In the genomic region with DNA sequence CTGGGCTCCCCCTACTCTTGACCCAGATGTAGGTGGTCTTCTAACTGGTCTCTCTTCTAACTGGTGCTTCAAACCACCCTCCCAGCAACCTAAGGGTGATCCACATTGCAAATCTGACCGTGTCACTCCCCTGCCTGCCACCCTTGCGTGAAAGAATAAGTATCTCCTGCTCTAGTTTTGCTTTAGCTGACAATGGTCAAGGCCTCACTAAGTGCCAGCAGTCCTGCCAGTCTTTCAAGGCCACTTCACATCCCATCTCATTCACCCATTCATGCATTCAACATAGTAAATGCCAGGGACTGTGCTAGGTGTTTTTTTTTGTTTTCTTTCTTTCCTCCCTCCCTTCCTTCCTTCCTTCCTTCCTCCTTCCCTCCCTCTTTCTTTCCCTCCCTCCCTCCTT, we compare ENCODE assay signal across 24 cellular contexts. TPM values are rescaled to one million over a fixed set of nuclear protein-coding genes. Genes with fewer than 3 reads are reported as not detected.
A peak's percentile ranks its signal among the peaks of the same experiment; 100 is the strongest.
DNase-seq lines count a peak whose midpoint lies in the region; ATAC-seq, FAIRE-seq and TF ChIP-seq lines count a peak whose summit lies in the region.
"Had no signal": no experiment of that assay in that cellular context is flagged by ENCODE, and none has a peak within 500 bp of the region (broad histone marks: within the 10 kb centered on the region; RNA-seq: fewer than 3 reads in every experiment).

No MANE protein-coding gene starts in this region.

- H4K20me1 ChIP-seq in H1 (replicated peaks in 1 of 2; ENCODE audit: control insufficient read depth in 1 of 2, insufficient read depth in 2 of 2, low read length in 2 of 2), result peaks cover 0 to 6% of the 10 kb centered on the region in 2 experiments

- H3K14ac ChIP-seq in H1 (ENCODE audit: insufficient read length), result no peak overlapping the region

- H3K4me3 ChIP-seq in HEK293 (ENCODE audit: low read depth, low read length), result no peak overlapping the region
- no peak overlapping the region for H3K4me3 ChIP-seq in H1 (ENCODE audit: extremely low read depth in 1 of 4, insufficient read depth in 2 of 4, low read depth in 3 of 4, low read length in 4 of 4)
- H3K4me3 ChIP-seq in thyroid gland (replicated peaks in 1 of 3), result no peak overlapping the region
- H3K4me3 ChIP-seq: A549; BLaER1 treated with 17β-estradiol and CSF1 and Interleukin-3, amounts not matched to agents 10 nM and 100 nM; GM12878; GM23338 had no signal

- no peaks in the 10 kb centered on the region for H3K27me3 Mint-ChIP-seq in CD4-positive, alpha-beta T cell
- H3K27me3 Mint-ChIP-seq: CD4-positive, alpha-beta memory T cell had no signal

- H3K4ac ChIP-seq in H1 (replicated peaks; ENCODE audit: insufficient read length, low read depth, low read length), result no peak overlapping the region

- intact Hi-C loops in CD4-positive, alpha-beta T cell (cut with DNase I, micrococcal nuclease), result no loop called here
- intact Hi-C loops in thyroid gland (cut with DNase I), result no loop called here

- H2BK120ac ChIP-seq in H1 (replicated peaks; ENCODE audit: low read depth, low read length), result no peak overlapping the region

- no peak overlapping the region for H2BK5ac ChIP-seq in H1 (ENCODE audit: low read depth, low read length)

- H3K23me2 ChIP-seq in H1 (ENCODE audit: low read depth, low read length), result peaks cover 5% of the 10 kb centered on the region; the same call in 1 of the 2 replicates

- H4K91ac ChIP-seq in H1 (replicated peaks; ENCODE audit: insufficient read length, low read length), result no peak overlapping the region

- ATAC-seq in CD4-positive, alpha-beta T cell (ENCODE audit: poor library complexity), result no peak
- ATAC-seq: A549, GM12878, GM23338 had no signal

- no peak overlapping the region for H3K18ac ChIP-seq in H1 (ENCODE audit: extremely low read depth, low read length)

- no peaks in the 10 kb centered on the region for H3K9me3 ChIP-seq in CD4-positive, alpha-beta T cell (ENCODE audit: control insufficient read depth, low read length)
- H3K9me3 ChIP-seq in HEK293 (ENCODE audit: control insufficient read depth, insufficient read depth, low read depth, low read length) (no peaks in the 10 kb centered on the region), H1 (ENCODE audit: insufficient read depth in 2 of 2, low read depth in 1 of 2, low read length in 1 of 2) (no peaks in the 10 kb centered on the region), thyroid gland (no peaks in the 10 kb centered on the region)
- H3K9me3 ChIP-seq: A549; BE2C; BLaER1 treated with 17β-estradiol and CSF1 and Interleukin-3, amounts not matched to agents 10 nM and 100 nM had no signal

- no peak overlapping the region for H3K27ac Mint-ChIP-seq in CD4-positive, alpha-beta T cell
- H3K27ac Mint-ChIP-seq: GM23338 had no signal

- H4K8ac ChIP-seq in H1 (ENCODE audit: extremely low read depth, insufficient read depth, low read length), result no peak overlapping the region

- H3K23ac ChIP-seq in H1 (ENCODE audit: insufficient read length), result no peak overlapping the region

- H3K4me1 ChIP-seq in HEK293 (ENCODE audit: control insufficient read depth, insufficient read depth, low read length) (peaks cover 5% of the 10 kb centered on the region; the same call in 1 of the 2 replicates), H1 (replicated peaks in 1 of 4; ENCODE audit: control insufficient read depth in 3 of 4, insufficient read depth in 4 of 4, low read length in 3 of 4) (peaks cover 0 to 10% (median 7%) of the 10 kb centered on the region in 4 experiments; a peak in 5 of 7 replicates), thyroid gland (peaks cover 8 to 28% of the 10 kb centered on the region in 2 donors)

- CTCF ChIA-PET in CD4-positive, alpha-beta T cell (lab: Charles Lee), result interaction anchor here (0.6 kb wide), 1 partner anchor 423 kb away, joined by 3 read pairs; no protein-coding TSS in a partner anchor
- CTCF ChIA-PET in HEK293 (lab: Yijun Ruan, JAX) (interaction anchor here (0.6 to 1.3 kb wide), 2 partner anchors 11 to 73 kb away, joined by 3 read pairs; no protein-coding TSS in a partner anchor), H1 (lab: Charles Lee; ENCODE audit: partially characterized antibody) (interaction anchor here (0.6 to 1.8 kb wide), 4 partner anchors 9 to 27 kb away, joined by 3 to 6 read pairs (median 4); no protein-coding TSS in a partner anchor)

- POLR2A ChIA-PET in CD4-positive, alpha-beta T cell (lab: Charles Lee), result no interaction called here
- POLR2A ChIA-PET in HEK293 (lab: Yijun Ruan, JAX), result no interaction called here
- POLR2A ChIA-PET in H1 (lab: Charles Lee; ENCODE audit: partially characterized antibody), result no interaction called here

- H2BK15ac ChIP-seq in H1 (ENCODE audit: low read length), result no peak overlapping the region

- H3K4me3 Mint-ChIP-seq in CD4-positive, alpha-beta T cell, result peak overlapping the region; percentile 38
- H3K4me3 Mint-ChIP-seq: CD14-positive monocyte, GM23338 had no signal

- H2BK12ac ChIP-seq in H1 (ENCODE audit: low read depth, low read length), result 0 out of 2 replicates have a peak overlapping the region, but pooled peaks have one; percentile 19

- TF ChIP-seq POLR2A in H1 (IDR thresholded peaks at IDR 0.05; ENCODE audit: control extremely low read depth in 1 of 2, low read depth in 2 of 2, low read length in 2 of 2), result no peak
- no peak for TF ChIP-seq POLR2A in thyroid gland (IDR thresholded peaks at IDR 0.05)

- H2AFZ ChIP-seq in H1 (ENCODE audit: low read length), result no peak overlapping the region
- H2AFZ ChIP-seq: GM23338 had no signal

- H3K79me1 ChIP-seq in H1 (ENCODE audit: low read depth, low read length), result no peaks in the 10 kb centered on the region

- no peak for TF ChIP-seq EP300 in H1 (IDR thresholded peaks at IDR 0.05; ENCODE audit: borderline replicate concordance in 1 of 2, low read depth in 2 of 2, low read length in 2 of 2)

- no peak for TF ChIP-seq RAD21 in H1 (IDR thresholded peaks at IDR 0.05 in 1 of 2, conservative IDR thresholded peaks at IDR 0.05 in 1 of 2; ENCODE audit: low read depth in 2 of 2, low read length in 2 of 2)

- no peak overlapping the region for H2AK5ac ChIP-seq in H1 (ENCODE audit: low read depth, low read length)

- WGBS in H1 (ENCODE audit: extremely low coverage in 1 of 2, insufficient coverage in 1 of 2, insufficient read length in 1 of 2, insufficient replicate concordance in 2 of 2, low coverage in 1 of 2, low lambda C conversion rate in 2 of 2, missing lambda C conversion rate in 1 of 2), 2 experiments, result 92% methylated on average over 2 of the region's 2 CpGs; no CpG with 5 or more reads in 1 of the 2 experiments
- 31 to 42% methylated on average over 2 of the region's 2 CpGs for WGBS in thyroid gland, 2 donors

- H3K4me2 ChIP-seq in H1 (ENCODE audit: insufficient read depth in 1 of 2, low read depth in 2 of 2, low read length in 2 of 2), result no peak overlapping the region
- H3K4me2 ChIP-seq: A549, GM23338 had no signal

- peaks cover 5% of the 10 kb centered on the region for H3K4me1 Mint-ChIP-seq in CD4-positive, alpha-beta T cell (ENCODE audit: low read depth)

- H3K27ac ChIP-seq in CD4-positive, alpha-beta T cell (ENCODE audit: low read depth, low read length), result no peak overlapping the region
- H3K27ac ChIP-seq in HEK293 (ENCODE audit: extremely low read depth, low read depth, low read length) (no peak overlapping the region), H1 (ENCODE audit: low read depth, low read length) (no peak overlapping the region), thyroid gland (peak overlapping the region; percentile 52 to 76 (median 61))
- H3K27ac ChIP-seq: A549; BLaER1 treated with 17β-estradiol and CSF1 and Interleukin-3, amounts not matched to agents 10 nM and 100 nM had no signal

- no peaks in the 10 kb centered on the region for H3K79me2 ChIP-seq in H1 (ENCODE audit: control insufficient read depth in 1 of 2, insufficient read depth in 2 of 2, low read length in 2 of 2)

- H3K9ac ChIP-seq in H1 (replicated peaks in 1 of 4; ENCODE audit: extremely low read depth in 1 of 4, low read depth in 3 of 4, low read length in 3 of 4), result no peak overlapping the region
- H3K9ac ChIP-seq: BLaER1 treated with 17β-estradiol and CSF1 and Interleukin-3, amounts not matched to agents 10 nM and 100 nM had no signal

- H2BK20ac ChIP-seq in H1 (ENCODE audit: low read length), result no peak overlapping the region

- no peak for FAIRE-seq in H1 (lab: Jason Lieb, UNC)
- FAIRE-seq: A549, GM12878, GM19239 had no signal

- TF ChIP-seq CTCF in CD4-positive, alpha-beta T cell (IDR thresholded peaks at IDR 0.05), result no peak
- TF ChIP-seq CTCF in HEK293 (tag by site-specific recombination; IDR thresholded peaks at IDR 0.05) (no peak), H1 (IDR thresholded peaks at IDR 0.05; ENCODE audit: control extremely low read depth in 1 of 3, insufficient read depth in 1 of 3, low read depth in 1 of 3, low read length in 3 of 3) (no peak), thyroid gland (IDR thresholded peaks at IDR 0.05) (no peak), GM20000 (IDR thresholded peaks at IDR 0.05; ENCODE audit: extremely low read depth, missing control alignments) (no peak)

- H4K5ac ChIP-seq in H1 (ENCODE audit: insufficient read length, low read depth, low read length), result no peak overlapping the region

- no peak overlapping the region for H3K56ac ChIP-seq in H1 (replicated peaks; ENCODE audit: insufficient read length, low read depth, low read length)

- H3K36me3 ChIP-seq in HEK293 (ENCODE audit: control insufficient read depth in 2 of 2, insufficient read depth in 1 of 2, low read length in 2 of 2) (peaks cover 0 to 15% of the 10 kb centered on the region in 2 experiments; a peak in 1 of 3 replicates), H1 (ENCODE audit: control insufficient read depth in 2 of 4, insufficient read depth in 4 of 4, low read length in 3 of 4) (no peaks in the 10 kb centered on the region), thyroid gland (no peaks in the 10 kb centered on the region)
- H3K36me3 ChIP-seq: BE2C had no signal

- H3K36me3 Mint-ChIP-seq in CD4-positive, alpha-beta T cell (ENCODE audit: low read depth), result no peaks in the 10 kb centered on the region

- H3K9me3 Mint-ChIP-seq in CD4-positive, alpha-beta T cell, result no peaks in the 10 kb centered on the region
- H3K9me3 Mint-ChIP-seq: CD14-positive monocyte; CD4-positive, alpha-beta memory T cell; GM23338 had no signal

- no peak for DNase-seq in CD4-positive, alpha-beta T cell
- DNase-seq in H1 (ENCODE audit: low read depth in 1 of 2, low spot score in 2 of 2) (no peak), thyroid gland (peak; percentile 82 to 86), NCI-H524 (lab: John Stamatoyannopoulos, UW) (no peak), GM20000 (ENCODE audit: low spot score) (no peak), cerebellum (ENCODE audit: low spot score) (no peak)
- DNase-seq: 8988T; ACHN; AML-193; BE2C; CD4-positive, alpha-beta memory T cell; COR-L47; DMS153; EL; GDM1; H7; HCEC 1CT had no signal

- no peaks in the 10 kb centered on the region for H3K27me3 ChIP-seq in CD4-positive, alpha-beta T cell (ENCODE audit: control insufficient read depth, insufficient read depth, low read length)
- H3K27me3 ChIP-seq in H1 (replicated peaks in 1 of 4; ENCODE audit: control insufficient read depth in 3 of 4, extremely low read depth in 1 of 4, insufficient read depth in 3 of 4, low read length in 3 of 4) (peaks cover 0 to 2% (median 0%) of the 10 kb centered on the region in 4 experiments; a peak in 4 of 7 replicates), thyroid gland (no peaks in the 10 kb centered on the region)
- H3K27me3 ChIP-seq: BE2C; BLaER1 treated with 17β-estradiol and CSF1 and Interleukin-3, amounts not matched to agents 10 nM and 100 nM had no signal

RNA-seq across cellular contexts. Expression of gene KCTD17, which starts 2.3 kb away (rescaled TPM):
- total RNA-seq in CD4-positive, alpha-beta T cell, result 10 to 100 TPM; 17.3 to 17.9 TPM
- 35.8 and 39.4 TPM in 2 replicates for total RNA-seq in H1 (2021; fragmentation: NEBNext Ultra II Directional; extraction: Animal tissue kit (Norgen Biotek cat#: 25700))
- 44.0 and 69.0 TPM in 2 replicates for polyA plus RNA-seq in H1 (2011; rRNA removed)
- polyA plus RNA-seq in H1 (2011; cell fraction: cytosol; rRNA removed), result 47.9 TPM
- 87.7 TPM for polyA plus RNA-seq in H1 (2011; cell fraction: nucleus; rRNA removed)
- 24.9 to 38.8 TPM (median 38.0 TPM) in 4 replicates for polyA plus RNA-seq in H1 (2012, experiment 1 of 2)
- 36.2 TPM for polyA plus RNA-seq in H1 (2012, experiment 2 of 2)
- 21.4 TPM for polyA plus RNA-seq in H1 (2013, experiment 1 of 2)
- polyA plus RNA-seq in H1 (2013, experiment 2 of 2), result 23.8 TPM
- 22.1 and 45.1 TPM in 2 replicates for polyA minus RNA-seq in H1 (2011; rRNA and poly(A)+ RNA removed)
- 20.6 TPM for polyA minus RNA-seq in H1 (2011; cell fraction: cytosol; rRNA and poly(A)+ RNA removed)
- polyA minus RNA-seq in H1 (2011; cell fraction: nucleus; rRNA and poly(A)+ RNA removed), result 27.7 TPM
- total RNA-seq in thyroid gland (10 to 100 TPM in 2 of 4 donors, 1 to 10 TPM in 2; 6.1 to 18.9 (median 12.6) TPM), cerebellum (18.8 TPM)

RNA-seq across cellular contexts. Expression of gene MPST, which starts 29.7 kb away (rescaled TPM):
- total RNA-seq in CD4-positive, alpha-beta T cell, result 1 to 10 TPM; 1.7 to 1.8 TPM
- 86.0 and 89.9 TPM in 2 replicates for total RNA-seq in H1 (2021; fragmentation: NEBNext Ultra II Directional; extraction: Animal tissue kit (Norgen Biotek cat#: 25700))
- 124 and 229 TPM in 2 replicates for polyA plus RNA-seq in H1 (2011; rRNA removed)
- 146 TPM for polyA plus RNA-seq in H1 (2011; cell fraction: cytosol; rRNA removed)
- 185 TPM for polyA plus RNA-seq in H1 (2011; cell fraction: nucleus; rRNA removed)
- 52.9 to 98.2 TPM (median 88.2 TPM) in 4 replicates for polyA plus RNA-seq in H1 (2012, experiment 1 of 2)
- polyA plus RNA-seq in H1 (2012, experiment 2 of 2), result 88.4 TPM
- 83.0 TPM for polyA plus RNA-seq in H1 (2013, experiment 1 of 2)
- polyA plus RNA-seq in H1 (2013, experiment 2 of 2), result 81.8 TPM
- 13.0 and 20.1 TPM in 2 replicates for polyA minus RNA-seq in H1 (2011; rRNA and poly(A)+ RNA removed)
- polyA minus RNA-seq in H1 (2011; cell fraction: cytosol; rRNA and poly(A)+ RNA removed), result 66.1 TPM
- 39.9 TPM for polyA minus RNA-seq in H1 (2011; cell fraction: nucleus; rRNA and poly(A)+ RNA removed)
- total RNA-seq in thyroid gland (100 to 1,000 TPM in 1 of 4 donors, 10 to 100 TPM in 3; 67.7 to 102 (median 93.6) TPM), cerebellum (22.9 TPM)

RNA-seq across cellular contexts. Expression of gene TST, which starts 30.0 kb away (rescaled TPM):
- total RNA-seq in CD4-positive, alpha-beta T cell, result not detected
- 22.6 and 23.6 TPM in 2 replicates for total RNA-seq in H1 (2021; fragmentation: NEBNext Ultra II Directional; extraction: Animal tissue kit (Norgen Biotek cat#: 25700))
- 61.6 and 82.8 TPM in 2 replicates for polyA plus RNA-seq in H1 (2011; rRNA removed)
- polyA plus RNA-seq in H1 (2011; cell fraction: cytosol; rRNA removed), result 53.6 TPM
- 57.3 TPM for polyA plus RNA-seq in H1 (2011; cell fraction: nucleus; rRNA removed)
- 20.0 to 33.4 TPM (median 31.7 TPM) in 4 replicates for polyA plus RNA-seq in H1 (2012, experiment 1 of 2)
- 46.9 TPM for polyA plus RNA-seq in H1 (2012, experiment 2 of 2)
- polyA plus RNA-seq in H1 (2013, experiment 1 of 2), result 21.6 TPM
- polyA plus RNA-seq in H1 (2013, experiment 2 of 2), result 21.2 TPM
- polyA minus RNA-seq in H1 (2011; rRNA and poly(A)+ RNA removed), result 15.3 and 16.1 TPM in 2 replicates
- polyA minus RNA-seq in H1 (2011; cell fraction: cytosol; rRNA and poly(A)+ RNA removed), result 15.0 TPM
- polyA minus RNA-seq in H1 (2011; cell fraction: nucleus; rRNA and poly(A)+ RNA removed), result 24.1 TPM
- total RNA-seq in thyroid gland (10 to 100 TPM; 35.7 to 51.2 (median 37.8) TPM), cerebellum (6.8 TPM)

Comparison
In these comparisons a context has a peak if more than half of its experiments do, and no peak if none do; other contexts are left out.
1. DNase-seq: peak in thyroid gland (2 of 2); none in CD4-positive, alpha-beta T cell (0 of 10), H1 (0 of 2), NCI-H524 (0 of 2), GM20000 (single experiment) and cerebellum (single experiment).
2. H3K27ac ChIP-seq: peak in thyroid gland (3 of 3); none in CD4-positive, alpha-beta T cell (single experiment), HEK293 (single experiment) and H1 (single experiment).